17 cellular contexts compared by ENCODE assay signal in the genomic region with DNA sequence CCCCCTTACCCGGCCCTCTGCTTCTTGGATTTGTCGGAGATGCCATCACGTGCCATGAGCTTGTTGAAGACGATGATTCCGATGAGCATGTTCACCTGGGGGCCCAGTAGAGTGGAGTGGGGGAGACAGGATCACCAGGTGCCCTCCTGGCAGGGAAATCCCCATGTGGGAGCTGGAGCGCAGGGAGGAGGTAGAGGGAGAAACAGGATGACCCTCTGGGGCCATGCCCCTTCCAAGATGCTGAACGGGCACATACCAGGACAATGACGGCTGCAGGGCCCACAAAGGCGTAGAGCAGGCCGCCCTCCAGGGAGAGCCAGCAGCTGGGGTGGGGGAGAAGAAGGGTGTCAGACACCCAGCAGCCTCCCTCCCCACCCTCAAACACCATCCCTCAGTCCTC. TPM values are rescaled to one million over a fixed set of nuclear protein-coding genes. Genes with fewer than 3 reads are reported as not detected.
DNase-seq lines count a peak whose midpoint lies in the region; ATAC-seq and TF ChIP-seq lines count a peak whose summit lies in the region.
"Had no signal": no experiment of that assay in that cellular context is flagged by ENCODE, and none has a peak within 500 bp of the region (broad histone marks: within the 10 kb centered on the region; RNA-seq: fewer than 3 reads in every experiment).

No MANE protein-coding gene starts in this region.

- H2BK120ac ChIP-seq in mesendoderm (ENCODE audit: low read depth, low read length): no peak overlapping the region

- intact Hi-C loops in right cardiac atrium (cut with DNase I) (no loop called here), left ventricle myocardium inferior (cut with micrococcal nuclease) (no loop called here)

- no peak overlapping the region for H3K4ac ChIP-seq in mesendoderm (ENCODE audit: low read depth, low read length)

- no peaks in the 10 kb centered on the region for H3K27me3 ChIP-seq in right cardiac atrium (ENCODE audit: control insufficient read depth, insufficient read depth)
- H3K27me3 ChIP-seq in left ventricle myocardium inferior (ENCODE audit: low read depth): no peaks in the 10 kb centered on the region
- no peaks in the 10 kb centered on the region for H3K27me3 ChIP-seq in mesendoderm (ENCODE audit: insufficient read depth, low read length, poor library complexity)
- H3K27me3 ChIP-seq: BLaER1 had no signal

- ATAC-seq in right cardiac atrium (no peak), GM19023 (IDR thresholded peaks at IDR 0.05; ENCODE audit: unreplicated experiment) (no peak), GM18511 (IDR thresholded peaks at IDR 0.05; ENCODE audit: unreplicated experiment) (no peak)
- ATAC-seq: HepG2 had no signal

- no peak overlapping the region for H3K27ac ChIP-seq in right cardiac atrium (ENCODE audit: low read length)
- no peak overlapping the region for H3K27ac ChIP-seq in left ventricle myocardium inferior (replicated peaks)
- peak overlapping the region; percentile 75 for H3K27ac ChIP-seq in angular gyrus (ENCODE audit: low read depth, low read length)
- no peak overlapping the region for H3K27ac ChIP-seq in mesendoderm (ENCODE audit: low read depth, low read length)
- H3K27ac ChIP-seq: BLaER1 had no signal

- H4K8ac ChIP-seq in mesendoderm (ENCODE audit: low read depth, low read length): no peak overlapping the region

- no peak overlapping the region for H2BK5ac ChIP-seq in mesendoderm (ENCODE audit: low read length)

- H3K4me3 ChIP-seq in right cardiac atrium (ENCODE audit: low read length) (no peak overlapping the region), left ventricle myocardium inferior (no peak overlapping the region), mesendoderm (ENCODE audit: low read length) (no peak overlapping the region)
- H3K4me3 ChIP-seq: BLaER1 had no signal

- no peak overlapping the region for H3K23ac ChIP-seq in mesendoderm (ENCODE audit: low read length)

- no peak overlapping the region for H2AK5ac ChIP-seq in mesendoderm (ENCODE audit: low read length)

- no peak for TF ChIP-seq CTCF in left ventricle myocardium inferior (IDR thresholded peaks at IDR 0.05; ENCODE audit: borderline replicate concordance)

- H3K9ac ChIP-seq in mesendoderm (ENCODE audit: low read length): no peak overlapping the region
- H3K9ac ChIP-seq: BLaER1 had no signal

- no peak overlapping the region for H2BK15ac ChIP-seq in mesendoderm (replicated peaks; ENCODE audit: low read depth)

- H3K4me1 ChIP-seq in right cardiac atrium (ENCODE audit: control insufficient read depth, insufficient read depth, low read length): no peaks in the 10 kb centered on the region
- H3K4me1 ChIP-seq in left ventricle myocardium inferior: no peaks in the 10 kb centered on the region
- H3K4me1 ChIP-seq in mesendoderm (ENCODE audit: control insufficient read depth, low read depth, low read length): no peaks in the 10 kb centered on the region

- no peak overlapping the region for H3K56ac ChIP-seq in mesendoderm (ENCODE audit: low read length)

- DNase-seq in right cardiac atrium: peak in 2 of 3 donors; percentile 16
- no peak for DNase-seq in left ventricle myocardium inferior
- peak; percentile 75 for DNase-seq in kidney glomerular epithelial cell (lab: John Stamatoyannopoulos, UW)
- no peak for DNase-seq in mesendoderm
- no peak for DNase-seq in NCI-H1092 (lab: John Stamatoyannopoulos, UW)
- DNase-seq: 8988T; CD4-positive, alpha-beta memory T cell; DMS153; DMS79; GDM1; H9 had no signal

- no peak overlapping the region for H3K4me2 ChIP-seq in mesendoderm (ENCODE audit: low read length)

- H3K79me1 ChIP-seq in mesendoderm (ENCODE audit: low read length): no peaks in the 10 kb centered on the region

- no peaks in the 10 kb centered on the region for H3K79me2 ChIP-seq in mesendoderm (ENCODE audit: control insufficient read depth, insufficient read depth, low read length)

- 86% methylated on average over 10 of the region's 10 CpGs for whole genome bisulfite sequencing in right cardiac atrium
- no CpG with 5 or more reads among the region's 10 CpGs for WGBS in mesendoderm (ENCODE audit: extremely low coverage, insufficient coverage, low lambda C conversion rate)

- H4K5ac ChIP-seq in mesendoderm (ENCODE audit: low read length): no peak overlapping the region

- H3K36me3 ChIP-seq in left ventricle myocardium inferior (no peaks in the 10 kb centered on the region), mesendoderm (ENCODE audit: control insufficient read depth, insufficient read depth, low read length) (no peaks in the 10 kb centered on the region)

- H3K18ac ChIP-seq in mesendoderm (ENCODE audit: low read length): no peak overlapping the region

- H3K9me3 ChIP-seq in right cardiac atrium (ENCODE audit: control insufficient read depth, low read length): no peaks in the 10 kb centered on the region
- H3K9me3 ChIP-seq in left ventricle myocardium inferior (replicated peaks): no peaks in the 10 kb centered on the region
- H3K9me3 ChIP-seq: BLaER1 had no signal

RNA-seq across cellular contexts. Expression of a gene that starts 28.6 kb away (rescaled TPM):
- total RNA-seq in right cardiac atrium: 10 to 100 TPM; 11.8 to 14.8 (median 13.1) TPM
- 18.2 TPM for polyA plus RNA-seq in right cardiac atrium
- 12.1 TPM for total RNA-seq in left ventricle myocardium inferior
- polyA plus RNA-seq in mesendoderm (2013, experiment 1 of 2): 4.9 TPM
- polyA plus RNA-seq in mesendoderm (2013, experiment 2 of 2): 5.2 TPM
- polyA plus RNA-seq: CD14-positive monocyte had no signal

RNA-seq across cellular contexts. Expression of a gene that starts 31.8 kb away (rescaled TPM):
- total RNA-seq in right cardiac atrium (10 to 100 TPM; 40.6 to 50.5 (median 50.3) TPM), left ventricle myocardium inferior (18.3 TPM)
- 37.4 TPM for polyA plus RNA-seq in right cardiac atrium
- 3.3 TPM for polyA plus RNA-seq in mesendoderm (2013, experiment 1 of 2)
- 3.5 TPM for polyA plus RNA-seq in mesendoderm (2013, experiment 2 of 2)
- total RNA-seq: CD4-positive, alpha-beta memory T cell had no signal
- polyA plus RNA-seq: CD14-positive monocyte; CD4-positive, alpha-beta memory T cell had no signal

Comparison
In these comparisons a context has a peak if more than half of its experiments do, and no peak if none do; other contexts are left out.
1. DNase-seq: peak in right cardiac atrium (2 of 3) and kidney glomerular epithelial cell (single experiment); none in left ventricle myocardium inferior (single experiment), mesendoderm (single experiment) and NCI-H1092 (single experiment).